ENCODE assay signal across 1 cellular context in the genomic region with DNA sequence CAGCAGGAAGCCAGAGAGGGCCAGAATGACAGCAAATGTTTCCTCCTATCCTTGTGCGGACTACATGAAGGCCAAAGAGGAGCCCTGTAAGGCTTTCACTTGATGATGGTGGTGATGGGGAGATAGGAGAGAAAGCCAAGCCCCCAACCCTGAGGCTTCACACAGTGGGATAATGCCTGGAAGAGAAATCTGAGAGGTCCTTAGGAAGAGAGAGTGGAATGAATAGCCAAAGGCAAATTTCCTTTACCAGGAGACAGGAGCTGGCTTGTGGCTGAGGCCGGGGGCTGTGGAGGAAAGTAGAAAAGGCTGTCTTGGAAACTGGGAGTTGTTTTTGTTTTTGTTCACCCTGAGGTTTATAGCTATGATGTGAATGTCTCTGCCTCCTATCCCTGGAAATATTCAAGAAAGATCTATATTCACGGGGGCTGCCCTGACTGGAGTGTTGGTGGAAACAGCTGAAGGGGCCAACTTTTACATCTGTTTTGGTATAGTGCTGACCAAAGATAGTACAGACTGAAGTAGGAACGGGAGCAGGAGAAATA.
TF ChIP-seq lines count a peak whose summit lies in the region.

No MANE protein-coding gene starts in this region.

TF ChIP-seq in H1, 55 proteins besides CTCF, POLR2A, EP300 and RAD21:
- TF ChIP-seq BACH1 (IDR thresholded peaks at IDR 0.05; ENCODE audit: low read length) (no peak), TCF12 (IDR thresholded peaks at IDR 0.05; ENCODE audit: low read depth, low read length) (no peak), EGR1 (IDR thresholded peaks at IDR 0.05; ENCODE audit: borderline replicate concordance, low read depth, low read length) (no peak), KDM1A (IDR thresholded peaks at IDR 0.05; ENCODE audit: borderline replicate concordance, low read length) (no peak), FOSL1 (IDR thresholded peaks at IDR 0.05; ENCODE audit: insufficient read depth, low read depth, low read length) (no peak), MAX (IDR thresholded peaks at IDR 0.05) (no peak), TAF1 (IDR thresholded peaks at IDR 0.05; ENCODE audit: low read depth, low read length) (no peak), POLR2AphosphoS5 (IDR thresholded peaks at IDR 0.05; ENCODE audit: low read depth, low read length) (no peak), RXRA (IDR thresholded peaks at IDR 0.05; ENCODE audit: insufficient read depth, low read depth, low read length) (no peak), CBX8 (IDR thresholded peaks at IDR 0.05; ENCODE audit: borderline replicate concordance, low read depth, low read length) (no peak), PHF8 (conservative IDR thresholded peaks at IDR 0.05; ENCODE audit: low read depth, low read length) (no peak), BCL11A (IDR thresholded peaks at IDR 0.05; ENCODE audit: low read depth in 2 of 2, low read length in 2 of 2) (no peak), CEBPB (IDR thresholded peaks at IDR 0.05; ENCODE audit: low read depth, low read length) (no peak)
- TF ChIP-seq, protein P1, sequence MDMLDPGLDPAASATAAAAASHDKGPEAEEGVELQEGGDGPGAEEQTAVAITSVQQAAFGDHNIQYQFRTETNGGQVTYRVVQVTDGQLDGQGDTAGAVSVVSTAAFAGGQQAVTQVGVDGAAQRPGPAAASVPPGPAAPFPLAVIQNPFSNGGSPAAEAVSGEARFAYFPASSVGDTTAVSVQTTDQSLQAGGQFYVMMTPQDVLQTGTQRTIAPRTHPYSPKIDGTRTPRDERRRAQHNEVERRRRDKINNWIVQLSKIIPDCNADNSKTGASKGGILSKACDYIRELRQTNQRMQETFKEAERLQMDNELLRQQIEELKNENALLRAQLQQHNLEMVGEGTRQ (IDR thresholded peaks at IDR 0.05; ENCODE audit: low read length): no peak
